8 cellular contexts compared by ENCODE assay signal in genomic region chr6:108557494-108558371, GRCh38. TPM values are rescaled to one million over a fixed set of nuclear protein-coding genes. Genes with fewer than 3 reads are reported as not detected.
DNase-seq lines count a peak whose midpoint lies in the region; ATAC-seq and TF ChIP-seq lines count a peak whose summit lies in the region.

No MANE protein-coding gene starts in this region.

- H3K27me3 Mint-ChIP-seq in activated naive CD8-positive, alpha-beta T cell: no peaks in the 10 kb centered on the region

- H3K27ac Mint-ChIP-seq in activated naive CD8-positive, alpha-beta T cell: peak overlapping the region; percentile 94

- no peaks in the 10 kb centered on the region for H3K36me3 Mint-ChIP-seq in activated naive CD8-positive, alpha-beta T cell

- peak overlapping the region; percentile 97 to 100 for H3K27ac ChIP-seq in thoracic aorta

- peaks cover 9 to 12% of the 10 kb centered on the region in 2 donors for H3K4me1 ChIP-seq in thoracic aorta (ENCODE audit: control insufficient read depth in 1 of 2, low read depth in 2 of 2)

- peak overlapping the region; percentile 95 for H3K4me3 Mint-ChIP-seq in activated naive CD8-positive, alpha-beta T cell

- H3K4me1 Mint-ChIP-seq in activated naive CD8-positive, alpha-beta T cell (ENCODE audit: low read depth): peaks cover 11% of the 10 kb centered on the region

- no peaks in the 10 kb centered on the region for H3K9me3 Mint-ChIP-seq in activated naive CD8-positive, alpha-beta T cell (ENCODE audit: low read depth)

- no peaks in the 10 kb centered on the region for H3K9me3 ChIP-seq in thoracic aorta

- TF ChIP-seq CTCF in LNCaP clone FGC (IDR thresholded peaks at IDR 0.05; ENCODE audit: control insufficient read depth, extremely low read depth, insufficient read depth) (no peak), omental fat pad (IDR thresholded peaks at IDR 0.05) (no peak), thoracic aorta (IDR thresholded peaks at IDR 0.05) (no peak)

- ATAC-seq in Right ventricle myocardium inferior (peak; percentile 33), omental fat pad (ENCODE audit: low FRiP score) (peak; percentile 52), thoracic aorta (ENCODE audit: insufficient number of reproducible peaks, low FRiP score, low read depth) (peak; percentile 11), GM18861 (IDR thresholded peaks at IDR 0.05; ENCODE audit: unreplicated experiment) (no peak)

- no peaks in the 10 kb centered on the region for H3K27me3 ChIP-seq in thoracic aorta (replicated peaks; ENCODE audit: insufficient read depth)

- peak; percentile 47 for DNase-seq in GF-D8 (lab: John Stamatoyannopoulos, UW)
- no peak for DNase-seq in LNCaP clone FGC (ENCODE audit: low read depth)
- peak; percentile 62 for DNase-seq in SKM-1 treated with dmso at 0.1 percent for 144 hours (lab: John Stamatoyannopoulos, UW; ENCODE audit: unreplicated experiment)
- DNase-seq in Right ventricle myocardium inferior (ENCODE audit: missing footprints): peak; percentile 92
- DNase-seq in omental fat pad (ENCODE audit: low spot score): no peak
- peak; percentile 46 for DNase-seq in thoracic aorta (ENCODE audit: low spot score)

- intact Hi-C loops in Right ventricle myocardium inferior (cut with DNase I): loop anchor here (2.0 to 5.0 kb wide), 5 partner anchors 31 to 525 kb away; partner anchors contain the start of gene ARMC2

- H3K4me3 ChIP-seq in LNCaP clone FGC (ENCODE audit: low read depth, low read length) (peak overlapping the region; percentile 84), thoracic aorta (peak overlapping the region; percentile 98)

- no peaks in the 10 kb centered on the region for H3K36me3 ChIP-seq in thoracic aorta

RNA-seq across cellular contexts. Expression of gene FOXO3, which starts 3.0 kb away (rescaled TPM):
- total RNA-seq in Right ventricle myocardium inferior (32.3 TPM), omental fat pad (100 to 1,000 TPM in 3 of 4 donors, 10 to 100 TPM in 1; 92.9 to 129 (median 113) TPM), thoracic aorta (100 to 1,000 TPM; 106 to 149 TPM)

Comparison
In these comparisons a context has a peak if more than half of its experiments do, and no peak if none do; other contexts are left out.
1. DNase-seq: peak in GF-D8 (single experiment), SKM-1 treated with dmso at 0.1 percent for 144 hours (single experiment), Right ventricle myocardium inferior (single experiment) and thoracic aorta (single experiment); none in LNCaP clone FGC (single experiment) and omental fat pad (single experiment).